In genomic region chr6:79438015-79438414, GRCh38 we compare ENCODE assay signal across 21 cellular contexts.
DNase-seq lines count a peak whose midpoint lies in the region; ATAC-seq and TF ChIP-seq lines count a peak whose summit lies in the region.
"Had no signal": no experiment of that assay in that cellular context is flagged by ENCODE, and none has a peak within 500 bp of the region (broad histone marks: within the 10 kb centered on the region; RNA-seq: fewer than 3 reads in every experiment).

No MANE protein-coding gene starts in this region.

- intact Hi-C loops in right cardiac atrium (cut with DNase I) (no loop called here), upper lobe of right lung (cut with DNase I) (no loop called here)
- intact Hi-C loops in activated T-helper 2 cell treated with anti-CD3 and anti-CD28 coated beads, Interferon-gamma antibody, Interleukin-2, Interleukin-4, amounts not matched to agents 10 μg/mL and 5 μg/mL and 100 μg/mL, durations not matched to agents 14 hours and 24 hours and 36 hours (cut with micrococcal nuclease): no loop called here

- no peak overlapping the region for H3K4me3 Mint-ChIP-seq in activated T-helper 2 cell treated with anti-CD3 and anti-CD28 coated beads, Interferon-gamma antibody, Interleukin-2, Interleukin-4, amounts not matched to agents 10 μg/mL and 5 μg/mL and 100 μg/mL, durations not matched to agents 14 hours and 24 hours and 36 hours (ENCODE audit: low read depth)
- H3K4me3 Mint-ChIP-seq: activated CD8-positive, alpha-beta T cell treated with anti-CD3 and anti-CD28 coated beads for 36 hours had no signal

- ATAC-seq in right cardiac atrium (peak; percentile 42 to 59), upper lobe of right lung (no peak), HG02973 (IDR thresholded peaks at IDR 0.05; ENCODE audit: unreplicated experiment) (no peak), GM18520 (IDR thresholded peaks at IDR 0.05; ENCODE audit: unreplicated experiment) (no peak)
- ATAC-seq: activated CD8-positive, alpha-beta T cell treated with anti-CD3 and anti-CD28 coated beads for 36 hours; gastrocnemius medialis; SK-N-SH treated with all-trans-retinoic acid at 6 μM for 48 hours had no signal

- no peaks in the 10 kb centered on the region for H3K36me3 Mint-ChIP-seq in activated T-helper 2 cell treated with anti-CD3 and anti-CD28 coated beads, Interferon-gamma antibody, Interleukin-2, Interleukin-4, amounts not matched to agents 10 μg/mL and 5 μg/mL and 100 μg/mL, durations not matched to agents 14 hours and 24 hours and 36 hours (ENCODE audit: low read depth)

- H3K9me3 ChIP-seq in right cardiac atrium (ENCODE audit: control insufficient read depth, low read length) (no peaks in the 10 kb centered on the region), skeletal muscle satellite cell (replicated peaks; ENCODE audit: low read length) (no peaks in the 10 kb centered on the region), upper lobe of right lung (no peaks in the 10 kb centered on the region)
- H3K9me3 ChIP-seq: BLaER1, gastrocnemius medialis, prostate gland had no signal

- TF ChIP-seq CTCF in upper lobe of right lung (IDR thresholded peaks at IDR 0.05): no peak

- H3K27me3 ChIP-seq in right cardiac atrium (ENCODE audit: control insufficient read depth, insufficient read depth) (no peaks in the 10 kb centered on the region), skeletal muscle satellite cell (ENCODE audit: control insufficient read depth, insufficient read depth, low read length) (no peaks in the 10 kb centered on the region), upper lobe of right lung (no peaks in the 10 kb centered on the region)
- H3K27me3 ChIP-seq: BLaER1, gastrocnemius medialis had no signal

- H3K4me1 Mint-ChIP-seq in activated T-helper 2 cell treated with anti-CD3 and anti-CD28 coated beads, Interferon-gamma antibody, Interleukin-2, Interleukin-4, amounts not matched to agents 10 μg/mL and 5 μg/mL and 100 μg/mL, durations not matched to agents 14 hours and 24 hours and 36 hours (ENCODE audit: low read depth): no peaks in the 10 kb centered on the region

- H3K27ac ChIP-seq in right cardiac atrium (ENCODE audit: low read length) (no peak overlapping the region), upper lobe of right lung (no peak overlapping the region)
- H3K27ac ChIP-seq: BLaER1, gastrocnemius medialis, prostate gland had no signal

- no peak overlapping the region for H3K9ac ChIP-seq in skeletal muscle satellite cell (ENCODE audit: low read depth, low read length)
- H3K9ac ChIP-seq: BLaER1 had no signal

- H3K27me3 Mint-ChIP-seq in activated T-helper 2 cell treated with anti-CD3 and anti-CD28 coated beads, Interferon-gamma antibody, Interleukin-2, Interleukin-4, amounts not matched to agents 10 μg/mL and 5 μg/mL and 100 μg/mL, durations not matched to agents 14 hours and 24 hours and 36 hours (ENCODE audit: low read depth): no peaks in the 10 kb centered on the region

- H3K4me2 ChIP-seq in skeletal muscle satellite cell (ENCODE audit: low read length): peak overlapping the region; percentile 15
- H3K4me2 ChIP-seq: BLaER1 had no signal

- H3K27ac Mint-ChIP-seq in activated T-helper 2 cell treated with anti-CD3 and anti-CD28 coated beads, Interferon-gamma antibody, Interleukin-2, Interleukin-4, amounts not matched to agents 10 μg/mL and 5 μg/mL and 100 μg/mL, durations not matched to agents 14 hours and 24 hours and 36 hours: no peak overlapping the region
- H3K27ac Mint-ChIP-seq: activated CD8-positive, alpha-beta T cell treated with anti-CD3 and anti-CD28 coated beads for 36 hours had no signal

- 39% methylated on average over 2 of the region's 2 CpGs for WGBS in right cardiac atrium

- H3K36me3 ChIP-seq in skeletal muscle satellite cell (ENCODE audit: insufficient read depth, low read length) (no peaks in the 10 kb centered on the region), upper lobe of right lung (no peaks in the 10 kb centered on the region)
- H3K36me3 ChIP-seq: BLaER1, gastrocnemius medialis, prostate gland had no signal

- H3K4me3 ChIP-seq in right cardiac atrium (ENCODE audit: low read length) (no peak overlapping the region), skeletal muscle satellite cell (ENCODE audit: low read length) (no peak overlapping the region), upper lobe of right lung (no peak overlapping the region)
- H3K4me3 ChIP-seq: BLaER1, gastrocnemius medialis, prostate gland had no signal

- peak; percentile 58 for DNase-seq in NCI-H69 (lab: John Stamatoyannopoulos, UW)
- DNase-seq in dedifferentiated amniotic fluid mesenchymal stem cell (ENCODE audit: extremely low spot score): peak; percentile 25
- peak; percentile 39 to 78 (median 66) for DNase-seq in right cardiac atrium
- DNase-seq in upper lobe of right lung: no peak
- no peak for DNase-seq in activated T-helper 2 cell treated with anti-CD3 and anti-CD28 coated beads, Interferon-gamma antibody, Interleukin-2, Interleukin-4, amounts not matched to agents 10 μg/mL and 5 μg/mL and 100 μg/mL, durations not matched to agents 14 hours and 24 hours and 36 hours (ENCODE audit: low spot score)
- DNase-seq: activated CD4-positive, CD25-positive, alpha-beta regulatory T cell; activated CD8-positive, alpha-beta T cell treated with anti-CD3 and anti-CD28 coated beads for 36 hours; activated naive CD4-positive, alpha-beta T cell treated with Interleukin-2 at 50 U/mL for 16 hours; activated T-cell treated with anti-CD3 and anti-CD28 coated beads, Interleukin-2, amount 50 U/mL, for 1 hour; gastrocnemius medialis; KG1; NCI-H1048; NCI-H2029 treated with DMSO at 0.1 percent for 48 hours; stimulated activated CD4-positive, alpha-beta T cell treated with anti-CD3 and anti-CD28 coated beads, Interleukin-4, amount 100 ng/mL, for 1 hour; T1000 had no signal

- H3K4me1 ChIP-seq in right cardiac atrium (ENCODE audit: control insufficient read depth, insufficient read depth, low read length): no peaks in the 10 kb centered on the region
- peaks cover 10% of the 10 kb centered on the region for H3K4me1 ChIP-seq in skeletal muscle satellite cell (ENCODE audit: control insufficient read depth, insufficient read depth, low read length)
- no peaks in the 10 kb centered on the region for H3K4me1 ChIP-seq in upper lobe of right lung
- H3K4me1 ChIP-seq: BLaER1, gastrocnemius medialis, prostate gland had no signal

- H3K9me3 Mint-ChIP-seq in activated T-helper 2 cell treated with anti-CD3 and anti-CD28 coated beads, Interferon-gamma antibody, Interleukin-2, Interleukin-4, amounts not matched to agents 10 μg/mL and 5 μg/mL and 100 μg/mL, durations not matched to agents 14 hours and 24 hours and 36 hours: peaks cover 7% of the 10 kb centered on the region
- H3K9me3 Mint-ChIP-seq: activated CD8-positive, alpha-beta T cell treated with anti-CD3 and anti-CD28 coated beads for 36 hours had no signal

Comparison
In these comparisons a context has a peak if more than half of its experiments do, and no peak if none do; other contexts are left out.
1. DNase-seq: peak in NCI-H69 (single experiment), dedifferentiated amniotic fluid mesenchymal stem cell (single experiment) and right cardiac atrium (3 of 3); none in upper lobe of right lung (single experiment) and activated T-helper 2 cell treated with anti-CD3 and anti-CD28 coated beads, Interferon-gamma antibody, Interleukin-2, Interleukin-4, amounts not matched to agents 10 μg/mL and 5 μg/mL and 100 μg/mL, durations not matched to agents 14 hours and 24 hours and 36 hours (single experiment).
2. ATAC-seq: peak in right cardiac atrium (2 of 2); none in upper lobe of right lung (single experiment), HG02973 (single experiment) and GM18520 (single experiment).